In the genomic region with DNA sequence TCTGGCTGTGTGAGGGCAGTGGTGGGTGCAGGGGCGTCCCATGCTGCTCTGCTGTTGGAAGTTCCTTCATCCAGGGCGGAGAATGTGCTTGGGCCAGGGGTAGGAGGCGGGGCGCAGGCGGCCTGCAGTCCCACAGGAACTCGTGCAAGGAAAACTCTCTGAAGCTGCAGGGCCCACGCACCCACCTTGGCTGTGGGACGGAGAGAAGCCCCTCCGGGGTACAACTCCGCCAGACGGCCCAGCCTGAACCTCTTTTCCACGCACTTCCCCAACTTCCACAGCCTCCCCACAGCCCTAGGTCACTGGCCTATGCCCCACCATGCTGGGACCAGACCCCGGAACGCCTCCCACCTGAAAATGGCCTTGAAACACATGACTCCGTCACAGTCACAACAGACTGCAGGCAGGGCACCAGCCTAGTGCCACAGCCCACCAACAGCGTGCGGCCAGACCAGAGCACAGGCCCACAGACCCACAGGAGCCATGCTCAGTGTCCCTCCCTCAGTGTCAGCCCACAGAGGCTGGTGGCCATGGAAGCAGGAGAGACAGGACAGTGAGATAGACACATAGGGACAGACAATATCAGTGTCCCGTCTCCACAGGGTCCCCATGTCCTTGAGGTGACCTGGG, we compare ENCODE assay signal across 15 cellular contexts. TPM values are rescaled to one million over a fixed set of nuclear protein-coding genes. Genes with fewer than 3 reads are reported as not detected.
A peak's percentile ranks its signal among the peaks of the same experiment; 100 is the strongest.
DNase-seq lines count a peak whose midpoint lies in the region; ATAC-seq, FAIRE-seq and TF ChIP-seq lines count a peak whose summit lies in the region.
"Had no signal": no experiment of that assay in that cellular context is flagged by ENCODE, and none has a peak within 500 bp of the region (broad histone marks: within the 10 kb centered on the region; RNA-seq: fewer than 3 reads in every experiment).

No MANE protein-coding gene starts in this region.

- H3K79me2 ChIP-seq in neural progenitor cell (ENCODE audit: low read depth) = no peaks in the 10 kb centered on the region

- no peaks in the 10 kb centered on the region for H3K27me3 Mint-ChIP-seq in activated naive CD4-positive, alpha-beta T cell treated with anti-CD3 and anti-CD28 coated beads for 36 hours (ENCODE audit: low read depth)
- H3K27me3 Mint-ChIP-seq in glutamatergic neuron (ENCODE audit: unreplicated experiment) (peaks cover 7% of the 10 kb centered on the region), neural progenitor cell (ENCODE audit: insufficient read depth, low read depth) (peaks cover 10% of the 10 kb centered on the region)
- H3K27me3 Mint-ChIP-seq: activated naive CD8-positive, alpha-beta T cell treated with anti-CD3 and anti-CD28 coated beads for 36 hours; naive thymus-derived CD4-positive, alpha-beta T cell had no signal

- H3K27ac ChIP-seq in neural progenitor cell = no peak overlapping the region
- H3K27ac ChIP-seq: thoracic aorta had no signal

- no peaks in the 10 kb centered on the region for H3K36me3 Mint-ChIP-seq in activated naive CD4-positive, alpha-beta T cell treated with anti-CD3 and anti-CD28 coated beads for 36 hours (ENCODE audit: low read depth)
- H3K36me3 Mint-ChIP-seq in glutamatergic neuron (ENCODE audit: unreplicated experiment) (no peaks in the 10 kb centered on the region), neural progenitor cell (no peaks in the 10 kb centered on the region)
- H3K36me3 Mint-ChIP-seq: activated naive CD8-positive, alpha-beta T cell treated with anti-CD3 and anti-CD28 coated beads for 36 hours; naive thymus-derived CD4-positive, alpha-beta T cell had no signal

- no peaks in the 10 kb centered on the region for H3F3A ChIP-seq in neural progenitor cell (ENCODE audit: low read depth)

- H3K27me3 ChIP-seq in neural progenitor cell = no peaks in the 10 kb centered on the region

- no peaks in the 10 kb centered on the region for H3K9me3 Mint-ChIP-seq in activated naive CD4-positive, alpha-beta T cell treated with anti-CD3 and anti-CD28 coated beads for 36 hours
- peaks cover 8% of the 10 kb centered on the region for H3K9me3 Mint-ChIP-seq in glutamatergic neuron (ENCODE audit: unreplicated experiment)
- no peaks in the 10 kb centered on the region for H3K9me3 Mint-ChIP-seq in neural progenitor cell
- H3K9me3 Mint-ChIP-seq: activated naive CD8-positive, alpha-beta T cell treated with anti-CD3 and anti-CD28 coated beads for 36 hours had no signal

- DNase-seq in activated naive CD4-positive, alpha-beta T cell treated with anti-CD3 and anti-CD28 coated beads for 36 hours = peak; percentile 3
- DNase-seq in activated naive CD4-positive, alpha-beta T cell (lab: John Stamatoyannopoulos, UW) = no peak
- DNase-seq in glutamatergic neuron (peak; percentile 18), neural progenitor cell (ENCODE audit: low spot score) (no peak), urothelium cell line (ENCODE audit: low spot score) (no peak), omental fat pad (ENCODE audit: low spot score) (no peak), H4 (ENCODE audit: low spot score) (no peak)
- DNase-seq: effector CD8-positive, alpha-beta T cell; EL; NCI-H774; stimulated activated CD4-positive, alpha-beta T cell treated with anti-CD3 and anti-CD28 coated beads, Interleukin-1b, Interleukin-23, amount 100 ng/mL, for 48 hours had no signal

- H3K36me3 ChIP-seq in neural progenitor cell = no peaks in the 10 kb centered on the region
- H3K36me3 ChIP-seq: thoracic aorta had no signal

- intact Hi-C loops in activated naive CD4-positive, alpha-beta T cell treated with anti-CD3 and anti-CD28 coated beads for 36 hours (cut with micrococcal nuclease) = no loop called here

- H3K9me3 ChIP-seq in neural progenitor cell (ENCODE audit: low read depth) = no peaks in the 10 kb centered on the region
- H3K9me3 ChIP-seq: thoracic aorta had no signal

- no peak overlapping the region for H3K4me3 ChIP-seq in neural progenitor cell
- H3K4me3 ChIP-seq: thoracic aorta had no signal

- H3K9ac ChIP-seq in neural progenitor cell = no peak overlapping the region

- peaks cover 6% of the 10 kb centered on the region for H3K4me1 ChIP-seq in neural progenitor cell

- TF ChIP-seq CTCF in glutamatergic neuron (IDR thresholded peaks at IDR 0.05; ENCODE audit: partially characterized antibody, unreplicated experiment) (no peak), neural progenitor cell (IDR thresholded peaks at IDR 0.05) (no peak), omental fat pad (IDR thresholded peaks at IDR 0.05) (no peak)

- H3K27ac Mint-ChIP-seq in activated naive CD4-positive, alpha-beta T cell treated with anti-CD3 and anti-CD28 coated beads for 36 hours = no peak overlapping the region
- H3K27ac Mint-ChIP-seq in glutamatergic neuron (ENCODE audit: unreplicated experiment) (no peak overlapping the region), neural progenitor cell (peak overlapping the region; percentile 93)
- H3K27ac Mint-ChIP-seq: activated naive CD8-positive, alpha-beta T cell treated with anti-CD3 and anti-CD28 coated beads for 36 hours had no signal

- no peak overlapping the region for H3K4me3 Mint-ChIP-seq in activated naive CD4-positive, alpha-beta T cell treated with anti-CD3 and anti-CD28 coated beads for 36 hours
- H3K4me3 Mint-ChIP-seq in glutamatergic neuron (ENCODE audit: unreplicated experiment) (no peak overlapping the region), neural progenitor cell (no peak overlapping the region)
- H3K4me3 Mint-ChIP-seq: activated naive CD8-positive, alpha-beta T cell treated with anti-CD3 and anti-CD28 coated beads for 36 hours; naive thymus-derived CD4-positive, alpha-beta T cell had no signal

- no peak overlapping the region for H2AFZ ChIP-seq in neural progenitor cell (replicated peaks)

- peak; percentile 58 for FAIRE-seq in urothelium cell line (lab: Jason Lieb, UNC)

- ATAC-seq in GM18868 (IDR thresholded peaks at IDR 0.05; ENCODE audit: unreplicated experiment) (no peak), omental fat pad (ENCODE audit: low FRiP score) (no peak)
- ATAC-seq: naive thymus-derived CD4-positive, alpha-beta T cell had no signal

- no peaks in the 10 kb centered on the region for H4K20me1 ChIP-seq in neural progenitor cell (ENCODE audit: low read depth)

- CTCF ChIA-PET in activated naive CD4-positive, alpha-beta T cell treated with anti-CD3 and anti-CD28 coated beads for 36 hours (lab: Charles Lee) = no interaction called here

- H3K4me1 Mint-ChIP-seq in activated naive CD4-positive, alpha-beta T cell treated with anti-CD3 and anti-CD28 coated beads for 36 hours (ENCODE audit: low read depth) = no peaks in the 10 kb centered on the region
- H3K4me1 Mint-ChIP-seq in glutamatergic neuron (ENCODE audit: low read depth, unreplicated experiment) (peaks cover 2% of the 10 kb centered on the region), neural progenitor cell (peaks cover 3% of the 10 kb centered on the region)

- no peak overlapping the region for H3K4me2 ChIP-seq in neural progenitor cell

RNA-seq across cellular contexts. Expression of gene WNT9A, which starts 47.8 kb away (rescaled TPM):
- not detected for total RNA-seq in activated naive CD4-positive, alpha-beta T cell treated with anti-CD3 and anti-CD28 coated beads for 36 hours
- total RNA-seq in glutamatergic neuron (ENCODE audit: unreplicated experiment) = 13.8 TPM
- 1.4 and 2.7 TPM in 2 replicates for total RNA-seq in neural progenitor cell (ENCODE audit: low replicate concordance)
- 10 to 100 TPM in 2 of 4 donors, 1 to 10 TPM in 2; 1.3 to 16.5 (median 5.8) TPM for total RNA-seq in omental fat pad
- 0.37 and 0.47 TPM in 2 replicates for total RNA-seq in H4 (2014; rRNA removed; shearing (Covaris generic))
- total RNA-seq: activated naive CD8-positive, alpha-beta T cell treated with anti-CD3 and anti-CD28 coated beads for 36 hours had no signal

Comparison
In these comparisons a context has a peak if more than half of its experiments do, and no peak if none do; other contexts are left out.
1. DNase-seq: peak in activated naive CD4-positive, alpha-beta T cell treated with anti-CD3 and anti-CD28 coated beads for 36 hours (single experiment) and glutamatergic neuron (single experiment); none in activated naive CD4-positive, alpha-beta T cell (0 of 4), neural progenitor cell (single experiment), urothelium cell line (single experiment), omental fat pad (single experiment) and H4 (single experiment).